In genomic region chr7:81598951-81599350, GRCh38 we compare ENCODE assay signal across 31 cellular contexts.
"Had no signal": no experiment of that assay in that cellular context is flagged by ENCODE, and none has a peak within 500 bp of the region (broad histone marks: within the 10 kb centered on the region; RNA-seq: fewer than 3 reads in every experiment).

No MANE protein-coding gene starts in this region.

- H3K9me3 ChIP-seq: adrenal gland, body of pancreas, breast epithelium, esophagus muscularis mucosa, gastrocnemius medialis, heart left ventricle had no signal

- ATAC-seq: activated CD4-positive, alpha-beta T cell treated with anti-CD3 and anti-CD28 coated beads for 36 hours; activated CD8-positive, alpha-beta memory T cell treated with anti-CD3 and anti-CD28 coated beads, Interleukin-2, amount 10 ng/mL, durations not matched to agents 7 days and 5 days; activated CD8-positive, alpha-beta T cell treated with anti-CD3 and anti-CD28 coated beads, Interleukin-2, amount 10 ng/mL, durations not matched to agents 7 days and 5 days; activated naive CD8-positive, alpha-beta T cell treated with anti-CD3 and anti-CD28 coated beads, Interleukin-2, amount 50 U/mL, for 24 hours; body of pancreas; effector memory CD8-positive, alpha-beta T cell; foreskin keratinocyte; gastrocnemius medialis; heart left ventricle had no signal

- H3K36me3 ChIP-seq: adrenal gland, breast epithelium, cardiac muscle cell, esophagus muscularis mucosa, gastrocnemius medialis, heart left ventricle had no signal

- H3K4me3 ChIP-seq: adrenal gland, body of pancreas, breast epithelium, cardiac muscle cell, esophagus muscularis mucosa, gastrocnemius medialis, heart left ventricle had no signal

- DNase-seq: activated CD4-positive, alpha-beta memory T cell treated with anti-CD3 and anti-CD28 coated beads for 36 hours; activated CD4-positive, alpha-beta T cell treated with anti-CD3 and anti-CD28 coated beads for 36 hours; activated CD4-positive, alpha-beta T cell treated with anti-CD3 and anti-CD28 coated beads, Interleukin-2, amount 10 ng/mL, durations not matched to agents 24 days and 14 days; activated CD4-positive, CD25-positive, alpha-beta regulatory T cell; activated CD4-positive, CD25-positive, alpha-beta regulatory T cell treated with anti-CD3 and anti-CD28 coated beads, Interleukin-2, amount 50 U/mL, for 72 hours; activated CD8-positive, alpha-beta memory T cell treated with anti-CD3 and anti-CD28 coated beads, Interleukin-2, amount 10 ng/mL, durations not matched to agents 7 days and 5 days; activated CD8-positive, alpha-beta memory T cell treated with anti-CD3 and anti-CD28 coated beads, Interleukin-2, amount 50 U/mL, for 4 hours; activated CD8-positive, alpha-beta T cell treated with anti-CD3 and anti-CD28 coated beads, Interleukin-2, amount 10 ng/mL, durations not matched to agents 7 days and 5 days; activated effector memory CD4-positive, alpha-beta T cell treated with anti-CD3 and anti-CD28 coated beads, Interleukin-2, amount 50 U/mL, for 16 hours; activated naive CD4-positive, alpha-beta T cell treated with anti-CD3 and anti-CD28 coated beads for 36 hours; activated naive CD8-positive, alpha-beta T cell treated with anti-CD3 and anti-CD28 coated beads for 36 hours; activated naive CD8-positive, alpha-beta T cell treated with anti-CD3 and anti-CD28 coated beads, Interleukin-2, amount 50 U/mL, for 24 hours; activated T-cell treated with anti-CD3 and anti-CD28 coated beads, Interleukin-2, amount 50 U/mL, for 1 hour; activated T-cell treated with anti-CD3 and anti-CD28 coated beads, Interleukin-2, amount 50 U/mL, for 48 hours; adrenal gland; amygdala; aorta; body of pancreas; cortex of kidney; dermis blood vessel endothelial cell; effector CD4-positive, alpha-beta T cell; effector memory CD8-positive, alpha-beta T cell; erythroblast; foreskin keratinocyte; gastrocnemius medialis; glutamatergic neuron; heart left ventricle; T-helper 2 cell had no signal

- H3K27ac ChIP-seq: adrenal gland, body of pancreas, breast epithelium, cardiac muscle cell, esophagus muscularis mucosa, foreskin keratinocyte, gastrocnemius medialis, heart left ventricle had no signal

- H3K27me3 ChIP-seq: adrenal gland, body of pancreas, breast epithelium, cardiac muscle cell, esophagus muscularis mucosa, foreskin keratinocyte, gastrocnemius medialis, heart left ventricle had no signal

- H3K4me1 ChIP-seq: adrenal gland, body of pancreas, breast epithelium, esophagus muscularis mucosa, foreskin keratinocyte, gastrocnemius medialis, heart left ventricle had no signal
